In genomic region chr14:99737451-99737951, GRCh38 we compare ENCODE assay signal across 1 cellular context.
TF ChIP-seq lines count a peak whose summit lies in the region.

No MANE protein-coding gene starts in this region.

TF ChIP-seq in SK-N-SH, 30 proteins besides CTCF, POLR2A, EP300 and RAD21 (continued from another document):
- TF ChIP-seq SIN3A (IDR thresholded peaks at IDR 0.05; ENCODE audit: borderline replicate concordance, low read depth, low read length), result no peak
- no peak for TF ChIP-seq MXI1 (IDR thresholded peaks at IDR 0.05; ENCODE audit: low read depth, low read length)
- no peak for TF ChIP-seq MAX (IDR thresholded peaks at IDR 0.05; ENCODE audit: low read depth)
- TF ChIP-seq RFX5 (IDR thresholded peaks at IDR 0.05; ENCODE audit: low read length), result no peak
- TF ChIP-seq FOXM1 (IDR thresholded peaks at IDR 0.05; ENCODE audit: low read depth), result no peak
- TF ChIP-seq MEF2A (IDR thresholded peaks at IDR 0.05; ENCODE audit: borderline replicate concordance, low read depth), result no peak
- no peak for TF ChIP-seq SMC3 (IDR thresholded peaks at IDR 0.05; ENCODE audit: low read depth, low read length)
